In the genomic region with DNA sequence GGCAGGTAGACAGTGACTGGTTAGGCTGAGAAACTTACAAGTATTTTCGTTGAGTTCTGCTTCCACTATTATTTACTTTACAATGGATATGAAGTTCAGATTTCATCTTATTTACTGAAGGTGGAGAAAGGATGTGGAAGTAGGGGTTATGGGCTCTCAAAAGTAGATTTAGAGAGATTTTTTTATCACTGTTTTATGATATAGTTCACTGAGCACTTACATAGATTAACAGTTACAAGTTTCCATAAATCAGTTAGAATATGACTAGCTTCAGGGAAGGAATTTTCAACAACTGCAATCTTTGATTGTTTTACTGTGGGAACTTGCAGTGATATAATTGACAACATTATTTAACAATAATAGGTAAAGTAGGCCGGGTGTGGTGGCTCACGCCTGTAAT, we compare ENCODE assay signal across 22 cellular contexts. TPM values are rescaled to one million over a fixed set of nuclear protein-coding genes. Genes with fewer than 3 reads are reported as not detected.
A peak's percentile ranks its signal among the peaks of the same experiment; 100 is the strongest.
DNase-seq lines count a peak whose midpoint lies in the region; ATAC-seq and TF ChIP-seq lines count a peak whose summit lies in the region.
"Had no signal": no experiment of that assay in that cellular context is flagged by ENCODE, and none has a peak within 500 bp of the region (broad histone marks: within the 10 kb centered on the region; RNA-seq: fewer than 3 reads in every experiment).

No MANE protein-coding gene starts in this region.

- CTCF ChIA-PET in HEK293 (lab: Yijun Ruan, JAX): interaction anchor here (1.8 kb wide), 1 partner anchor 198 kb away, joined by 5 read pairs; no protein-coding TSS in a partner anchor

- TF ChIP-seq CTCF in HEK293 (tag by site-specific recombination; IDR thresholded peaks at IDR 0.05): no peak
- TF ChIP-seq CTCF in ovary (IDR thresholded peaks at IDR 0.05): no peak

- H3K27ac ChIP-seq in HEK293 (ENCODE audit: extremely low read depth, low read depth, low read length) (no peak overlapping the region), ovary (no peak overlapping the region)
- H3K27ac ChIP-seq: BLaER1 had no signal

- peak; percentile 87 for ATAC-seq in left colon
- no peak for ATAC-seq in HG03196 (IDR thresholded peaks at IDR 0.05; ENCODE audit: unreplicated experiment)
- ATAC-seq in GM19351 (IDR thresholded peaks at IDR 0.05; ENCODE audit: unreplicated experiment): no peak
- ATAC-seq: GM12878 had no signal

- H3K4me3 ChIP-seq in HEK293 (ENCODE audit: low read depth, low read length) (no peak overlapping the region), ovary (no peak overlapping the region)
- H3K4me3 ChIP-seq: BLaER1, GM12878 had no signal

- no peak for TF ChIP-seq POLR2A in ovary (IDR thresholded peaks at IDR 0.05)

- WGBS in ovary, 3 donors: 87 to 95% (median 87%) methylated on average over 3 of the region's 3 CpGs

- H3K9me3 ChIP-seq in HEK293 (ENCODE audit: control insufficient read depth, insufficient read depth, low read depth, low read length) (no peaks in the 10 kb centered on the region), ovary (no peaks in the 10 kb centered on the region)
- H3K9me3 ChIP-seq: BE2C, BLaER1 had no signal

- POLR2A ChIA-PET in HEK293 (lab: Yijun Ruan, JAX): no interaction called here

- intact Hi-C loops in left colon (cut with DNase I, micrococcal nuclease) (loop anchor here in 1 of 2 donors (10.0 kb wide), 1 partner anchor 674 kb away; a partner anchor contains a TSS), ovary (cut with DNase I) (loop anchor here in 2 of 4 donors (5.0 to 10.0 kb wide), 2 partner anchors 667 to 674 kb away; a partner anchor contains a TSS)

- H3K36me3 ChIP-seq in HEK293 (ENCODE audit: control insufficient read depth in 2 of 2, insufficient read depth in 1 of 2, low read length in 2 of 2) (peaks cover 17 to 24% of the 10 kb centered on the region in 2 experiments), ovary (no peaks in the 10 kb centered on the region)
- H3K36me3 ChIP-seq: BE2C had no signal

- H3K27me3 ChIP-seq in ovary: no peaks in the 10 kb centered on the region
- H3K27me3 ChIP-seq: BE2C, BLaER1 had no signal

- DNase-seq in left colon (no peak), ovary (no peak)
- DNase-seq: 8988T; ACHN; BE2C; C1 segment of cervical spinal cord; CD4-positive, alpha-beta memory T cell; CD4-positive, CD25-positive, alpha-beta regulatory T cell; CD8-positive, alpha-beta memory T cell; COR-L47; DMS 273 treated with DMSO at 0.1 percent for 48 hours; DMS153; DMS53; DMS79; DND-41; EL; GDM1 had no signal

- H3K4me1 ChIP-seq in HEK293 (ENCODE audit: control insufficient read depth, insufficient read depth, low read length) (no peaks in the 10 kb centered on the region), ovary (ENCODE audit: insufficient read depth) (no peaks in the 10 kb centered on the region)
- H3K4me1 ChIP-seq: BE2C, BLaER1 had no signal

- no peak for TF ChIP-seq EP300 in ovary (IDR thresholded peaks at IDR 0.05)

TF ChIP-seq in HEK293, 187 proteins besides CTCF, POLR2A, EP300 and RAD21:
- TF ChIP-seq ZNF514 (tag by site-specific recombination; IDR thresholded peaks at IDR 0.05): no peak
- TF ChIP-seq, protein P1, sequence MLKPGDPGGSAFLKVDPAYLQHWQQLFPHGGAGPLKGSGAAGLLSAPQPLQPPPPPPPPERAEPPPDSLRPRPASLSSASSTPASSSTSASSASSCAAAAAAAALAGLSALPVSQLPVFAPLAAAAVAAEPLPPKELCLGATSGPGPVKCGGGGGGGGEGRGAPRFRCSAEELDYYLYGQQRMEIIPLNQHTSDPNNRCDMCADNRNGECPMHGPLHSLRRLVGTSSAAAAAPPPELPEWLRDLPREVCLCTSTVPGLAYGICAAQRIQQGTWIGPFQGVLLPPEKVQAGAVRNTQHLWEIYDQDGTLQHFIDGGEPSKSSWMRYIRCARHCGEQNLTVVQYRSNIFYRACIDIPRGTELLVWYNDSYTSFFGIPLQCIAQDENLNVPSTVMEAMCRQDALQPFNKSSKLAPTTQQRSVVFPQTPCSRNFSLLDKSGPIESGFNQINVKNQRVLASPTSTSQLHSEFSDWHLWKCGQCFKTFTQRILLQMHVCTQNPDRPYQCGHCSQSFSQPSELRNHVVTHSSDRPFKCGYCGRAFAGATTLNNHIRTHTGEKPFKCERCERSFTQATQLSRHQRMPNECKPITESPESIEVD (tag by site-specific recombination; IDR thresholded peaks at IDR 0.05): peak; percentile 21; the same call in 1 of the 2 replicates

RNA-seq across cellular contexts. Expression of a gene that starts 7.2 kb away (rescaled TPM):
- total RNA-seq in left colon (10 to 100 TPM; 15.9 to 17.2 TPM), ovary (10 to 100 TPM; 20.5 to 29.9 (median 24.2) TPM)
- polyA plus RNA-seq in ovary: 10 to 100 TPM; 10.7 to 15.6 TPM

RNA-seq across cellular contexts. Expression of a gene that starts 22.5 kb away (rescaled TPM):
- total RNA-seq in left colon (10 to 100 TPM; 24.7 to 25.7 TPM), ovary (10 to 100 TPM; 15.9 to 20.4 (median 19.3) TPM)
- polyA plus RNA-seq in ovary: 10 to 100 TPM; 10.3 to 15.8 TPM
